1 cellular context compared by ENCODE assay signal in the genomic region with DNA sequence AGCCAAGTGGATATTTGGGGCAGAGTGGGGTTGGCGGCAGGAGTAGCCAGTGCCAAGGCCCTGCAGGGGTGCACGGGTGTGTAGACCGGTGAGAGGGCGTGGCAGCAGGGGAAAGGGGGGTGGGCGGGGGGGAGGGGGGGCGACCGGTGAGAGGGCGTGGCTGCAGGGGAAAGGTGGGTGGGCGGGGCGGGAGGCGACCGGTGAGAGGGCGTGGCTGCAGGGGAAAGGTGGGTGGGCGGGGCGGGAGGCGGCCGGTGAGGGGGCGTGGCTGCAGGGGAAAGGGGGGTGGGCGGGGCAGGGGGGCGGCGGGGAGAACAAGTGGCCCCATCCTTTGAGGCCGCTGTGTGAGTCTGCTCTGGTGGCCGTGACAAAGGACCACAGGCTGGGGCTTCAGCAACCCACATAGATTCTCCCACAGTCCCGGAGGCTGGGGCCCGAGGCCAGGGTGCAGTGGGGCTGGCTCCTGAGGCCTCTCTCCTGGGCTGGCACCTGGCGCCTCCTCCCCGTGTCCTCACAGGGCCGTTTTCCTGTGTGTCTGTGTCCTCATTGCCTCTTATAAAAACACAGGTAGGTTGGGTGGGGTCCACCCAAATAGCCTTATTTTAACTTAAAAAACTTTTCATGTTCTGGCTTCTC.
TF ChIP-seq lines count a peak whose summit lies in the region.

No MANE protein-coding gene starts in this region.

TF ChIP-seq in HepG2, 621 proteins besides CTCF, POLR2A, EP300 and RAD21:
- TF ChIP-seq FOXK2 (IDR thresholded peaks at IDR 0.05) (no peak), MED8 (CRISPR knock-in tag; IDR thresholded peaks at IDR 0.05; ENCODE audit: insufficient replicate concordance) (no peak), ZSCAN25 (CRISPR knock-in tag; IDR thresholded peaks at IDR 0.05) (peak; percentile 75)
- TF ChIP-seq, protein P1, sequence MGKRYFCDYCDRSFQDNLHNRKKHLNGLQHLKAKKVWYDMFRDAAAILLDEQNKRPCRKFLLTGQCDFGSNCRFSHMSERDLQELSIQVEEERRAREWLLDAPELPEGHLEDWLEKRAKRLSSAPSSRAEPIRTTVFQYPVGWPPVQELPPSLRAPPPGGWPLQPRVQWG (CRISPR knock-in tag; IDR thresholded peaks at IDR 0.05; ENCODE audit: borderline replicate concordance, low read depth): no peak
- TF ChIP-seq, protein P2, sequence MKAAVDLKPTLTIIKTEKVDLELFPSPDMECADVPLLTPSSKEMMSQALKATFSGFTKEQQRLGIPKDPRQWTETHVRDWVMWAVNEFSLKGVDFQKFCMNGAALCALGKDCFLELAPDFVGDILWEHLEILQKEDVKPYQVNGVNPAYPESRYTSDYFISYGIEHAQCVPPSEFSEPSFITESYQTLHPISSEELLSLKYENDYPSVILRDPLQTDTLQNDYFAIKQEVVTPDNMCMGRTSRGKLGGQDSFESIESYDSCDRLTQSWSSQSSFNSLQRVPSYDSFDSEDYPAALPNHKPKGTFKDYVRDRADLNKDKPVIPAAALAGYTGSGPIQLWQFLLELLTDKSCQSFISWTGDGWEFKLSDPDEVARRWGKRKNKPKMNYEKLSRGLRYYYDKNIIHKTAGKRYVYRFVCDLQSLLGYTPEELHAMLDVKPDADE (CRISPR knock-in tag; IDR thresholded peaks at IDR 0.05): no peak
